Comparison of ENCODE assay signal across 8 cellular contexts in genomic region chr3:185586644-185586964, GRCh38. TPM values are rescaled to one million over a fixed set of nuclear protein-coding genes. Genes with fewer than 3 reads are reported as not detected.
A peak's percentile ranks its signal among the peaks of the same experiment; 100 is the strongest.
DNase-seq lines count a peak whose midpoint lies in the region; ATAC-seq lines count a peak whose summit lies in the region.

No MANE protein-coding gene starts in this region.

- no peaks in the 10 kb centered on the region for H3K9me3 Mint-ChIP-seq in CD4-positive, CD25-positive, alpha-beta regulatory T cell

- no peak for DNase-seq in CD4-positive, CD25-positive, alpha-beta regulatory T cell
- DNase-seq in Karpas-422 = no peak
- DNase-seq in brain pericyte (ENCODE audit: low read depth, low spot score) = peak; percentile 12
- DNase-seq in aorta = no peak
- no peak for DNase-seq in NCI-H146 treated with DMSO at 0.1 percent for 48 hours (lab: John Stamatoyannopoulos, UW; ENCODE audit: unreplicated experiment)
- DNase-seq in NCI-H2196 (lab: John Stamatoyannopoulos, UW; ENCODE audit: unreplicated experiment) = no peak

- ATAC-seq in CD4-positive, CD25-positive, alpha-beta regulatory T cell (ENCODE audit: low read depth in 2 of 2) = no peak
- peak; percentile 66 for ATAC-seq in aorta (ENCODE audit: low FRiP score)
- no peak for ATAC-seq in GM18517 (IDR thresholded peaks at IDR 0.05; ENCODE audit: unreplicated experiment)

- peaks cover 10 to 40% (median 21%) of the 10 kb centered on the region in 4 donors for H3K4me1 Mint-ChIP-seq in CD4-positive, CD25-positive, alpha-beta regulatory T cell

- H3K4me2 ChIP-seq in Karpas-422 (ENCODE audit: low read depth, low read length, poor library complexity, severe bottlenecking) = peak overlapping the region; percentile 85

- H3K9me2 ChIP-seq in Karpas-422 (replicated peaks; ENCODE audit: insufficient read depth, low read length) = no peaks in the 10 kb centered on the region

- H3K36me3 Mint-ChIP-seq in CD4-positive, CD25-positive, alpha-beta regulatory T cell = peaks cover 5% of the 10 kb centered on the region

- peaks cover under 1% of the 10 kb centered on the region for H3K36me3 ChIP-seq in CD4-positive, CD25-positive, alpha-beta regulatory T cell (ENCODE audit: control insufficient read depth, insufficient read depth, low read length)
- H3K36me3 ChIP-seq in Karpas-422 (ENCODE audit: insufficient read depth, low read length) (peaks cover under 1% of the 10 kb centered on the region; the same call in 1 of the 2 replicates), mesodermal cell (ENCODE audit: control insufficient read depth, insufficient read depth, low read length) (peaks cover 2% of the 10 kb centered on the region), aorta (ENCODE audit: control insufficient read depth in 1 of 2, insufficient read depth in 2 of 2, low read length in 1 of 2) (no peaks in the 10 kb centered on the region)

- H3K4me3 ChIP-seq in CD4-positive, CD25-positive, alpha-beta regulatory T cell (ENCODE audit: low read depth, low read length) = peak overlapping the region; percentile 95
- H3K4me3 ChIP-seq in Karpas-422 (ENCODE audit: low read length) (peak overlapping the region; percentile 78), mesodermal cell (ENCODE audit: extremely low read depth, insufficient read depth, low read length, poor library complexity, severe bottlenecking) (peak overlapping the region; percentile 87), aorta (ENCODE audit: low read length in 2 of 2) (peak overlapping the region; percentile 70 to 84)

- intact Hi-C loops in aorta (cut with DNase I) = no loop called here

- WGBS in mesodermal cell (ENCODE audit: insufficient coverage in 2 of 2), 2 experiments = 2 to 9% methylated on average over 6 to 8 of the region's 8 CpGs
- 0 to 1% methylated on average over 8 of the region's 8 CpGs for WGBS in aorta, 2 donors

- H3K27me3 Mint-ChIP-seq in CD4-positive, CD25-positive, alpha-beta regulatory T cell = peaks cover 10% of the 10 kb centered on the region

- no peaks in the 10 kb centered on the region for H3K27me3 ChIP-seq in CD4-positive, CD25-positive, alpha-beta regulatory T cell (ENCODE audit: control insufficient read depth, insufficient read depth, low read length)
- no peaks in the 10 kb centered on the region for H3K27me3 ChIP-seq in Karpas-422 (ENCODE audit: low read length)
- no peaks in the 10 kb centered on the region for H3K27me3 ChIP-seq in aorta (ENCODE audit: control insufficient read depth in 1 of 2, insufficient read depth in 2 of 2, low read length in 1 of 2)

- peaks cover 32% of the 10 kb centered on the region for H3K79me2 ChIP-seq in Karpas-422 (ENCODE audit: low read length)

- no peaks in the 10 kb centered on the region for H3K9me3 ChIP-seq in CD4-positive, CD25-positive, alpha-beta regulatory T cell (ENCODE audit: control insufficient read depth in 2 of 2, low read length in 2 of 2)
- H3K9me3 ChIP-seq in Karpas-422 (ENCODE audit: low read length) (no peaks in the 10 kb centered on the region), mesodermal cell (ENCODE audit: control insufficient read depth, low read length) (no peaks in the 10 kb centered on the region), aorta (ENCODE audit: control insufficient read depth, low read length) (no peaks in the 10 kb centered on the region)

- peak overlapping the region; percentile 97 to 99 (median 98) for H3K27ac Mint-ChIP-seq in CD4-positive, CD25-positive, alpha-beta regulatory T cell

- H3K9ac ChIP-seq in Karpas-422 (ENCODE audit: low read length) = peak overlapping the region; percentile 92

- H3K4me1 ChIP-seq in CD4-positive, CD25-positive, alpha-beta regulatory T cell (ENCODE audit: control insufficient read depth, insufficient read depth, low read length, poor library complexity, severe bottlenecking) = peaks cover 15% of the 10 kb centered on the region
- H3K4me1 ChIP-seq in Karpas-422 (ENCODE audit: low read length) (peaks cover 27% of the 10 kb centered on the region), mesodermal cell (ENCODE audit: control insufficient read depth, insufficient read depth, low read length, poor library complexity, severe bottlenecking) (no peaks in the 10 kb centered on the region), aorta (ENCODE audit: control insufficient read depth in 1 of 2, insufficient read depth in 2 of 2, low read length in 2 of 2) (peaks cover 3 to 5% of the 10 kb centered on the region in 2 donors)

- peak overlapping the region; percentile 80 to 95 (median 90) for H3K4me3 Mint-ChIP-seq in CD4-positive, CD25-positive, alpha-beta regulatory T cell

- peak overlapping the region; percentile 96 for H3K27ac ChIP-seq in CD4-positive, CD25-positive, alpha-beta regulatory T cell (ENCODE audit: insufficient read depth, low read length, poor library complexity, severe bottlenecking)
- H3K27ac ChIP-seq in Karpas-422 (ENCODE audit: low read length) (no peak overlapping the region), mesodermal cell (ENCODE audit: low read depth, low read length, severe bottlenecking) (peak overlapping the region; percentile 97), aorta (ENCODE audit: low read depth in 1 of 2, low read length in 2 of 2) (peak overlapping the region in 1 of 2 donors; percentile 92)

- H2AFZ ChIP-seq in Karpas-422 (ENCODE audit: low read length) = 0 out of 2 replicates have a peak overlapping the region, but pooled peaks have one; percentile 78

- H4K20me1 ChIP-seq in Karpas-422 (ENCODE audit: insufficient read depth, low read depth, low read length) = peaks cover 6% of the 10 kb centered on the region; the same call in 1 of the 2 replicates

RNA-seq across cellular contexts. Expression of gene SENP2, which starts 0.5 kb away (rescaled TPM):
- 51.7 TPM for total RNA-seq in CD4-positive, CD25-positive, alpha-beta regulatory T cell
- 10 to 100 TPM; 14.3 to 21.4 (median 17.3) TPM for polyA plus RNA-seq in CD4-positive, CD25-positive, alpha-beta regulatory T cell
- 59.1 and 89.1 TPM in 2 replicates for total RNA-seq in Karpas-422 (2014; rRNA removed; shearing (Covaris generic); ENCODE audit: low replicate concordance)
- polyA plus RNA-seq in mesodermal cell (2013, experiment 1 of 2) = 33.9 TPM
- 43.3 TPM for polyA plus RNA-seq in mesodermal cell (2013, experiment 2 of 2)
- 10 to 100 TPM; 36.5 to 41.6 TPM for total RNA-seq in aorta
- 10 to 100 TPM; 13.6 to 15.4 TPM for polyA plus RNA-seq in aorta

RNA-seq across cellular contexts. Expression of gene LIPH, which starts 34.2 kb away (rescaled TPM):
- not detected for total RNA-seq in CD4-positive, CD25-positive, alpha-beta regulatory T cell
- polyA plus RNA-seq in CD4-positive, CD25-positive, alpha-beta regulatory T cell = not detected
- total RNA-seq in Karpas-422 (2014; rRNA removed; shearing (Covaris generic); ENCODE audit: low replicate concordance) = not detected in 2 replicates
- polyA plus RNA-seq in mesodermal cell (2013, experiment 1 of 2) = 0.37 TPM
- 0.56 TPM for polyA plus RNA-seq in mesodermal cell (2013, experiment 2 of 2)
- under 1 TPM in 1 of 2 donors, not detected in 1; 0.62 TPM for total RNA-seq in aorta
- polyA plus RNA-seq in aorta = 1 to 10 TPM in 1 of 2 donors, under 1 TPM in 1; 0.77 to 3.6 TPM
